ENCODE assay signal across 8 cellular contexts in the genomic region with DNA sequence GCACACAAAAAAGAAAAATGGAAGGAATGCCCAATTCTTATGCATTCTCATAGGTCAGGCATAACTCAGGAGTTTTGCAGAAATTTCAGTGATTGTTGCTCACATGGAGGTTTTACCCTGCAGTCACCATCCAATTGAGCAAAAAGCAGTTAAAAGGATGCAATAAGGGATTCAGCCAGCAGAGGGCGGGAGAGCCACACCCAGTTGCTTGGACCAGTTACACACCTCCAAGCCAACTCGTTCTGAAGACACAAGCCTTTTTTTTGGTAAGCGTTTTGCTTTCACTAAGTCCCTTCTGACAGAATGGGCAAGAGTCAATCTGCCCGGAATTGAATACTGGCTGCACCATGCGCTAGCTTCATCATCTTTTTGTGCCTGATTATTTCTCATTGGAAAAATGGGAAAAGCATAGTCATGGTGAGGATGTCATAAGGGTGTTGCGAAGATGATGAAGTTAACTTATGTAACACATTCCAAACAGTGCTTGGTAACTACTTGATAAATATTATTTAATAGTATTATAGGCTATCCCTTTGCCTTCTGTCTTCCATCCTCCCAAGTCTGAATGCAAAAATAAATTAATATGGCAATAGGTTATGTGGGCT.
DNase-seq lines count a peak whose midpoint lies in the region; ATAC-seq and TF ChIP-seq lines count a peak whose summit lies in the region.

No MANE protein-coding gene starts in this region.

- H3K36me3 ChIP-seq in kidney epithelial cell (ENCODE audit: control insufficient read depth, insufficient read depth, low read length) = no peaks in the 10 kb centered on the region

- CTCF ChIA-PET in AG04450 (lab: Charles Lee) = interaction anchor here (0.6 to 1.9 kb wide), 5 partner anchors 14 to 1554 kb away, joined by 3 to 10 read pairs (median 3); no protein-coding TSS in a partner anchor
- CTCF ChIA-PET in activated B cell treated with CpG ODN at 0.5 μM for 24 hours (lab: Charles Lee) = no interaction called here

- intact Hi-C loops in activated B cell treated with CpG ODN at 0.5 μM for 24 hours (cut with micrococcal nuclease) = loop anchor here (1.0 to 10.0 kb wide), 4 partner anchors 154 to 1777 kb away; a partner anchor contains a TSS

- H3K27me3 ChIP-seq in AG04450 (ENCODE audit: control insufficient read depth, insufficient read depth, low read length) (no peaks in the 10 kb centered on the region), kidney epithelial cell (ENCODE audit: control insufficient read depth, insufficient read depth, low read length) (no peaks in the 10 kb centered on the region)

- no peak overlapping the region for H3K4me3 Mint-ChIP-seq in activated B cell treated with CpG ODN at 0.5 μM for 24 hours
- no peak overlapping the region for H3K4me3 Mint-ChIP-seq in central memory CD8-positive, alpha-beta T cell

- TF ChIP-seq CTCF in AG04450 (IDR thresholded peaks at IDR 0.05; ENCODE audit: low read depth, low read length) (peak; percentile 90), activated B cell treated with CpG ODN at 0.5 μM for 24 hours (IDR thresholded peaks at IDR 0.05) (peak; percentile 42), kidney epithelial cell (IDR thresholded peaks at IDR 0.05; ENCODE audit: insufficient read depth, low read length, poor library complexity, severe bottlenecking) (peak; percentile 93)

- DNase-seq in AG04450 (ENCODE audit: low read depth, low spot score) (peak; percentile 30), NCI-H2107 treated with DMSO at 0.1 percent for 48 hours (lab: John Stamatoyannopoulos, UW; ENCODE audit: unreplicated experiment) (peak; percentile 46), activated B cell treated with CpG ODN at 0.5 μM for 24 hours (no peak), kidney epithelial cell (ENCODE audit: low read depth) (peak; percentile 16)
- peak; percentile 43 to 45 for DNase-seq in central memory CD8-positive, alpha-beta T cell (ENCODE audit: low spot score in 2 of 2)
- DNase-seq in stimulated activated CD4-positive, alpha-beta T cell treated with anti-CD3 and anti-CD28 coated beads, Interleukin-2, amount 100 ng/mL, for 4 hours (ENCODE audit: low read depth) = peak; percentile 27

- H3K9me3 ChIP-seq in AG04450 (ENCODE audit: control insufficient read depth, insufficient read depth, low read length) = no peaks in the 10 kb centered on the region

- H3K4me1 Mint-ChIP-seq in activated B cell treated with CpG ODN at 0.5 μM for 24 hours = peaks cover 12% of the 10 kb centered on the region
- peaks cover 6% of the 10 kb centered on the region for H3K4me1 Mint-ChIP-seq in central memory CD8-positive, alpha-beta T cell

- H3K27me3 Mint-ChIP-seq in activated B cell treated with CpG ODN at 0.5 μM for 24 hours = no peaks in the 10 kb centered on the region
- no peaks in the 10 kb centered on the region for H3K27me3 Mint-ChIP-seq in central memory CD8-positive, alpha-beta T cell

- no peaks in the 10 kb centered on the region for H3K9me3 Mint-ChIP-seq in activated B cell treated with CpG ODN at 0.5 μM for 24 hours
- H3K9me3 Mint-ChIP-seq in central memory CD8-positive, alpha-beta T cell = no peaks in the 10 kb centered on the region

- H3K4me3 ChIP-seq in AG04450 (ENCODE audit: low read depth, low read length) (no peak overlapping the region), kidney epithelial cell (ENCODE audit: low read depth, low read length) (no peak overlapping the region)

- POLR2A ChIA-PET in AG04450 (lab: Yijun Ruan, JAX) (no interaction called here), activated B cell treated with CpG ODN at 0.5 μM for 24 hours (lab: Charles Lee) (no interaction called here)

- H3K36me3 Mint-ChIP-seq in activated B cell treated with CpG ODN at 0.5 μM for 24 hours (ENCODE audit: low read depth) = no peaks in the 10 kb centered on the region
- peaks cover 1% of the 10 kb centered on the region for H3K36me3 Mint-ChIP-seq in central memory CD8-positive, alpha-beta T cell (ENCODE audit: insufficient read depth)

- no peak overlapping the region for H3K27ac ChIP-seq in AG04450 (ENCODE audit: low read depth, low read length)

- ATAC-seq in GM18861 (IDR thresholded peaks at IDR 0.05; ENCODE audit: unreplicated experiment) = peak; percentile 88
- ATAC-seq in HG03060 (IDR thresholded peaks at IDR 0.05; ENCODE audit: low read depth, unreplicated experiment) = peak; percentile 87
- ATAC-seq in activated B cell treated with CpG ODN at 0.5 μM for 24 hours (ENCODE audit: low read depth) = peak; percentile 61
- ATAC-seq in central memory CD8-positive, alpha-beta T cell (replicated peaks; ENCODE audit: extremely low read depth, poor library complexity, severe bottlenecking) = peak; percentile 60

- H3K27ac Mint-ChIP-seq in activated B cell treated with CpG ODN at 0.5 μM for 24 hours = no peak overlapping the region
- H3K27ac Mint-ChIP-seq in central memory CD8-positive, alpha-beta T cell (ENCODE audit: low read depth) = no peak overlapping the region

Comparison
In these comparisons a context has a peak if more than half of its experiments do, and no peak if none do; other contexts are left out.
1. CTCF ChIP-seq: peak in every context shown above with its lines; median percentile 93 in kidney epithelial cell; 90 in AG04450; 42 in activated B cell treated with CpG ODN at 0.5 μM for 24 hours.